In genomic region chrX:120250522-120251271, GRCh38 we compare ENCODE assay signal across 8 cellular contexts. TPM values are rescaled to one million over a fixed set of nuclear protein-coding genes. Genes with fewer than 3 reads are reported as not detected.
DNase-seq lines count a peak whose midpoint lies in the region; TF ChIP-seq lines count a peak whose summit lies in the region.

TSS of gene ZBTB33 (plus strand) at chrX:120250812. CDS start at chrX:120253416, 2,604 bp downstream.

- no peaks in the 10 kb centered on the region for H3K9me3 ChIP-seq in effector memory CD4-positive, alpha-beta T cell (ENCODE audit: control insufficient read depth, low read length)

- H3K4me1 ChIP-seq in effector memory CD4-positive, alpha-beta T cell (ENCODE audit: control insufficient read depth, insufficient read depth, low read length, poor library complexity, severe bottlenecking): no peaks in the 10 kb centered on the region

- peak within 1 kb of the TSS; percentile 83 for H3K27ac ChIP-seq in effector memory CD4-positive, alpha-beta T cell (ENCODE audit: insufficient read depth, low read length, poor library complexity, severe bottlenecking)

- POLR2A ChIA-PET in activated CD8-positive, alpha-beta memory T cell treated with anti-CD3 and anti-CD28 coated beads for 36 hours (lab: Charles Lee): interaction anchor here (1.9 kb wide), 1 partner anchor 58 kb away, joined by 6 read pairs; no protein-coding TSS in a partner anchor

- peaks cover 10% of the 10 kb centered on the region for H3K36me3 ChIP-seq in effector memory CD4-positive, alpha-beta T cell (ENCODE audit: control insufficient read depth, insufficient read depth, low read length)

- H3K27me3 ChIP-seq in effector memory CD4-positive, alpha-beta T cell (replicated peaks; ENCODE audit: control insufficient read depth, insufficient read depth, low read length, poor library complexity, severe bottlenecking): no peaks in the 10 kb centered on the region

- DNase-seq in COR-L47 (lab: John Stamatoyannopoulos, UW): peak; percentile 83
- peak; percentile 86 for DNase-seq in GM20000 (ENCODE audit: low spot score)
- peak; percentile 92 for DNase-seq in HT-29 (ENCODE audit: low spot score)
- peak; percentile 78 for DNase-seq in NK-92 treated with Interleukin-12 subunit alpha and Interleukin-12 subunit beta, amount 100 ng/mL, for 24 hours (lab: John Stamatoyannopoulos, UW)
- DNase-seq in effector memory CD4-positive, alpha-beta T cell: peak; percentile 63 to 80 (median 74)
- DNase-seq in medulla oblongata (ENCODE audit: extremely low spot score): peak; percentile 95
- peak; percentile 68 for DNase-seq in stimulated activated CD8-positive, alpha-beta memory T cell treated with anti-CD3 and anti-CD28 coated beads, Interleukin-12 subunit alpha, Interleukin-12 subunit beta, amount 100 ng/mL, for 1 hour (ENCODE audit: low read depth)

- peak; percentile 50 for TF ChIP-seq CTCF in GM20000 (IDR thresholded peaks at IDR 0.05; ENCODE audit: extremely low read depth, missing control alignments)

- CTCF ChIA-PET in activated CD8-positive, alpha-beta memory T cell treated with anti-CD3 and anti-CD28 coated beads for 36 hours (lab: Charles Lee): interaction anchor here (1.1 kb wide), 1 partner anchor 58 kb away, joined by 4 read pairs; no protein-coding TSS in a partner anchor

- peak within 1 kb of the TSS; percentile 66 for H3K4me3 ChIP-seq in effector memory CD4-positive, alpha-beta T cell (ENCODE audit: insufficient read depth, low read depth, low read length, poor library complexity, severe bottlenecking)

RNA-seq across cellular contexts. Expression of gene ZBTB33, which starts in this region (rescaled TPM):
- 6.1 TPM in 2 replicates for total RNA-seq in HT-29 (2014; rRNA removed; shearing (Covaris generic))
- total RNA-seq in activated CD8-positive, alpha-beta memory T cell treated with anti-CD3 and anti-CD28 coated beads for 36 hours: 10 to 100 TPM; 15.8 to 16.8 TPM

Comparison
In these comparisons a context has a peak if more than half of its experiments do, and no peak if none do; other contexts are left out.
1. Peak in every context shown above with its lines: DNase-seq, H3K4me3 ChIP-seq and H3K27ac ChIP-seq.